In genomic region chr12:46360908-46361666, GRCh38 we compare ENCODE assay signal across 11 cellular contexts. TPM values are rescaled to one million over a fixed set of nuclear protein-coding genes. Genes with fewer than 3 reads are reported as not detected.
DNase-seq lines count a peak whose midpoint lies in the region; ATAC-seq, FAIRE-seq and TF ChIP-seq lines count a peak whose summit lies in the region.
"Had no signal": no experiment of that assay in that cellular context is flagged by ENCODE, and none has a peak within 500 bp of the region (broad histone marks: within the 10 kb centered on the region; RNA-seq: fewer than 3 reads in every experiment).

No MANE protein-coding gene starts in this region.

- H3K27me3 ChIP-seq in pancreas (no peaks in the 10 kb centered on the region), neural progenitor cell (no peaks in the 10 kb centered on the region)

- no peak for DNase-seq in activated CD4-positive, alpha-beta T cell treated with anti-CD3 and anti-CD28 coated beads, Interleukin-2, amount 10 ng/mL, durations not matched to agents 24 days and 14 days
- DNase-seq in activated CD4-positive, alpha-beta T cell treated with anti-CD3 and anti-CD28 coated beads for 48 hours: no peak
- DNase-seq in RPMI8226: peak; percentile 79
- DNase-seq in pancreas: no peak
- no peak for DNase-seq in activated gamma-delta T cell treated with Interleukin-2 at 50 U/mL for 16 hours
- DNase-seq in neural progenitor cell (ENCODE audit: low spot score): no peak
- no peak for DNase-seq in Calu3
- DNase-seq: effector CD4-positive, alpha-beta T cell had no signal

- BruUV-seq in Calu3 (replicated peaks; lab: Mats Ljungman, UMichigan): no TSS peak

- H3K79me2 ChIP-seq in neural progenitor cell (ENCODE audit: low read depth): peaks cover 14% of the 10 kb centered on the region

- no peaks in the 10 kb centered on the region for H3K9me3 Mint-ChIP-seq in activated CD4-positive, alpha-beta T cell treated with anti-CD3 and anti-CD28 coated beads, Interleukin-2, amount 10 ng/mL, durations not matched to agents 24 days and 14 days
- H3K9me3 Mint-ChIP-seq in neural progenitor cell (no peaks in the 10 kb centered on the region), Calu3 (ENCODE audit: low read depth, unreplicated experiment) (no peaks in the 10 kb centered on the region)
- H3K9me3 Mint-ChIP-seq: neural crest cell had no signal

- H3K4me2 ChIP-seq in neural progenitor cell: no peak overlapping the region

- FAIRE-seq in pancreas (lab: Jason Lieb, UNC): no peak
- FAIRE-seq: TTC549 had no signal

- no peaks in the 10 kb centered on the region for H3K27me3 Mint-ChIP-seq in activated CD4-positive, alpha-beta T cell treated with anti-CD3 and anti-CD28 coated beads, Interleukin-2, amount 10 ng/mL, durations not matched to agents 24 days and 14 days
- no peaks in the 10 kb centered on the region for H3K27me3 Mint-ChIP-seq in neural progenitor cell (ENCODE audit: insufficient read depth, low read depth)
- H3K27me3 Mint-ChIP-seq in Calu3 (ENCODE audit: unreplicated experiment): no peaks in the 10 kb centered on the region

- CTCF ChIA-PET in Calu3 (lab: Charles Lee): no interaction called here

- WGBS in pancreas, 2 donors: 64 to 66% methylated on average over 2 of the region's 2 CpGs

- H3K4me1 Mint-ChIP-seq in activated CD4-positive, alpha-beta T cell treated with anti-CD3 and anti-CD28 coated beads, Interleukin-2, amount 10 ng/mL, durations not matched to agents 24 days and 14 days: peaks cover 44% of the 10 kb centered on the region
- H3K4me1 Mint-ChIP-seq in neural progenitor cell (no peaks in the 10 kb centered on the region), Calu3 (ENCODE audit: low read depth, unreplicated experiment) (peaks cover 16% of the 10 kb centered on the region)

- intact Hi-C loops in activated CD4-positive, alpha-beta T cell treated with anti-CD3 and anti-CD28 coated beads, Interleukin-2, amount 10 ng/mL, durations not matched to agents 24 days and 14 days (cut with micrococcal nuclease): loop anchor here (1.0 kb wide), 1 partner anchor 8 kb away; no protein-coding TSS in a partner anchor
- intact Hi-C loops in pancreas (cut with DNase I): no loop called here
- intact Hi-C loops in Calu3 (cut with micrococcal nuclease; ENCODE audit: unreplicated experiment): loop anchor here (5.0 kb wide), 1 partner anchor 316 kb away; no protein-coding TSS in a partner anchor

- H3K27ac ChIP-seq in pancreas (no peak overlapping the region), neural progenitor cell (no peak overlapping the region)

- H3K9ac ChIP-seq in neural progenitor cell: no peak overlapping the region

- ATAC-seq in HG02852 (IDR thresholded peaks at IDR 0.05; ENCODE audit: unreplicated experiment): peak; percentile 73
- peak in 3 of 4 donors; percentile 23 to 34 (median 27) for ATAC-seq in pancreas

- H3K4me3 ChIP-seq in pancreas (no peak overlapping the region), neural progenitor cell (no peak overlapping the region)

- peaks cover 92% of the 10 kb centered on the region for H3F3A ChIP-seq in neural progenitor cell (ENCODE audit: low read depth)

- H3K4me1 ChIP-seq in pancreas: peaks cover 16 to 59% (median 49%) of the 10 kb centered on the region in 3 donors
- no peaks in the 10 kb centered on the region for H3K4me1 ChIP-seq in neural progenitor cell

- H4K20me1 ChIP-seq in neural progenitor cell (ENCODE audit: low read depth): peaks cover 86% of the 10 kb centered on the region

- H3K4me3 Mint-ChIP-seq in activated CD4-positive, alpha-beta T cell treated with anti-CD3 and anti-CD28 coated beads, Interleukin-2, amount 10 ng/mL, durations not matched to agents 24 days and 14 days: peak overlapping the region; percentile 24
- H3K4me3 Mint-ChIP-seq in neural progenitor cell (no peak overlapping the region), Calu3 (ENCODE audit: low read depth, unreplicated experiment) (no peak overlapping the region)
- H3K4me3 Mint-ChIP-seq: neural crest cell had no signal

- no peak overlapping the region for H2AFZ ChIP-seq in neural progenitor cell (replicated peaks)

- H3K36me3 Mint-ChIP-seq in activated CD4-positive, alpha-beta T cell treated with anti-CD3 and anti-CD28 coated beads, Interleukin-2, amount 10 ng/mL, durations not matched to agents 24 days and 14 days (ENCODE audit: low read depth): peaks cover 67% of the 10 kb centered on the region
- H3K36me3 Mint-ChIP-seq in neural progenitor cell: peaks cover 52% of the 10 kb centered on the region
- peaks cover 85% of the 10 kb centered on the region for H3K36me3 Mint-ChIP-seq in Calu3 (ENCODE audit: insufficient read depth, unreplicated experiment)

- TF ChIP-seq CTCF in pancreas (IDR thresholded peaks at IDR 0.05) (no peak), neural progenitor cell (IDR thresholded peaks at IDR 0.05) (no peak), Calu3 (IDR thresholded peaks at IDR 0.05; ENCODE audit: unreplicated experiment) (no peak)

- no peaks in the 10 kb centered on the region for H3K9me3 ChIP-seq in pancreas
- no peaks in the 10 kb centered on the region for H3K9me3 ChIP-seq in neural progenitor cell (ENCODE audit: low read depth)

- peak overlapping the region; percentile 88 for H3K27ac Mint-ChIP-seq in activated CD4-positive, alpha-beta T cell treated with anti-CD3 and anti-CD28 coated beads, Interleukin-2, amount 10 ng/mL, durations not matched to agents 24 days and 14 days
- H3K27ac Mint-ChIP-seq in neural progenitor cell: no peak overlapping the region
- no peak overlapping the region for H3K27ac Mint-ChIP-seq in Calu3 (ENCODE audit: unreplicated experiment)

- H3K36me3 ChIP-seq in pancreas: peaks cover 7 to 74% (median 44%) of the 10 kb centered on the region in 3 donors
- H3K36me3 ChIP-seq in neural progenitor cell: peaks cover 63% of the 10 kb centered on the region

RNA-seq across cellular contexts. Expression of gene SLC38A2, which starts 11.5 kb away (rescaled TPM):
- total RNA-seq in activated CD4-positive, alpha-beta T cell treated with anti-CD3 and anti-CD28 coated beads, Interleukin-2, amount 10 ng/mL, durations not matched to agents 24 days and 14 days: 158 and 168 TPM in 2 replicates
- total RNA-seq in pancreas: 100 to 1,000 TPM in 1 of 6 donors, 10 to 100 TPM in 5; 32.4 to 155 (median 81.5) TPM
- 10 to 100 TPM; 24.2 to 49.3 TPM for polyA plus RNA-seq in pancreas
- 259 and 348 TPM in 2 replicates for total RNA-seq in neural progenitor cell (ENCODE audit: low replicate concordance)
- 142 and 170 TPM in 2 replicates for total RNA-seq in Calu3 (2022)

Comparison
In these comparisons a context has a peak if more than half of its experiments do, and no peak if none do; other contexts are left out.
1. intact Hi-C loops: an anchor here in activated CD4-positive, alpha-beta T cell treated with anti-CD3 and anti-CD28 coated beads, Interleukin-2, amount 10 ng/mL, durations not matched to agents 24 days and 14 days (1.0 kb wide) and Calu3 (5.0 kb wide); none called in pancreas.